In the genomic region with DNA sequence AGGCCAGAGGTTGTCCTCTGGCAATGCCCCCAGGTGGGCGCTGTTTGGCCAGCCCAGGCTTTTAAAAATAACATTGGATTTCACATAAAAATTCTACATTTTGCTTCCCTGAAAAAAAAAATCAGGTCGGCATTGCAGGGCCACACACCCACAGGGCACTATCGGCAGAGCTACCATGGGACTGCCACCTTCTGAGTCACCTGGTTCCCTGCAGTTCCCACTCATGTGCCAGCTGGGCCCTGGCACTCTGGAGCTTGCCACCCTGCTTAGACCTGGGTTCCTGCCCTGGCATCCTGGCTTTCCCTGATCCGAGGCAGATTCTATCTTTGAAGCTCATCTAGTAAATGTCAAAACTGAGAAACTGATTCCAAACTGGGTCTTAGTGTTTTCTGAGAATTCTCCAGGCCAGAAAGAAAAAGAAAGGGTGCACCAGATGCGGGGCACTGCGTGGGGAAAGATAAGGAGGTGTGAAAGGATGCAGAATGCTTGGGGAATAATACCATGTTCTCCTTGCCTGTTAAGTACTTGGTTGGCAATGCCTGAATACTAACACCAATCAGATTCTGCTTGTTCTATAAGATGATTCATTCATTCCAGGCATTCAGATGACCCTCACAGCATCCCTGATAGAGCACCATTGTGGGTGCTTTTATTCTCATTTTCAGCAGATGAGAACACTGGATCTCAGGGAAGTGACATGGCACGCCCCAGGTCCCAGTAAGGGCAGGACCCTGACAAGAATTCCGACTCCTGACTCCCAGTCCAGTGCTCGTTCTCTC, we compare ENCODE assay signal across 12 cellular contexts. TPM values are rescaled to one million over a fixed set of nuclear protein-coding genes. Genes with fewer than 3 reads are reported as not detected.
DNase-seq lines count a peak whose midpoint lies in the region; ATAC-seq and TF ChIP-seq lines count a peak whose summit lies in the region.
"Had no signal": no experiment of that assay in that cellular context is flagged by ENCODE, and none has a peak within 500 bp of the region (broad histone marks: within the 10 kb centered on the region; RNA-seq: fewer than 3 reads in every experiment).

No MANE protein-coding gene starts in this region.

- peak; percentile 58 for ATAC-seq in Right ventricle myocardium inferior
- ATAC-seq in right cardiac atrium = peak in 1 of 2 donors; percentile 30
- no peak for ATAC-seq in HG02840 (IDR thresholded peaks at IDR 0.05; ENCODE audit: low FRiP score, unreplicated experiment)

- H3K36me3 ChIP-seq in vagina = no peaks in the 10 kb centered on the region

- no peak overlapping the region for H3K4me3 ChIP-seq in right cardiac atrium (ENCODE audit: low read length)
- no peak overlapping the region for H3K4me3 ChIP-seq in vagina

- H3K4me1 ChIP-seq in right cardiac atrium (ENCODE audit: control insufficient read depth, insufficient read depth, low read length) (peaks cover 9% of the 10 kb centered on the region), vagina (peaks cover 67% of the 10 kb centered on the region)

- no peak for TF ChIP-seq CTCF in vagina (IDR thresholded peaks at IDR 0.05)

- DNase-seq in Right ventricle myocardium inferior (ENCODE audit: missing footprints) (peak; percentile 52), cardiac septum (ENCODE audit: low spot score) (no peak), caudate nucleus (lab: John Stamatoyannopoulos, UW) (peak in 1 of 61 donors; percentile 52), right cardiac atrium (peak in 1 of 3 donors; percentile 37), vagina (ENCODE audit: extremely low spot score in 2 of 2) (no peak), NCI-H510A (lab: John Stamatoyannopoulos, UW) (no peak), RPMI8226 (no peak)
- DNase-seq: 8988T; activated CD8-positive, alpha-beta memory T cell treated with anti-CD3 and anti-CD28 coated beads, Interleukin-2, amount 50 U/mL, for 48 hours; NCI-H1105 treated with DMSO at 0.1 percent for 48 hours had no signal

- H3K27ac ChIP-seq in caudate nucleus (ENCODE audit: low read depth, low read length) (peak overlapping the region; percentile 26), right cardiac atrium (ENCODE audit: low read length) (peak overlapping the region; percentile 20), vagina (peak overlapping the region; percentile 34)
- H3K27ac ChIP-seq: HL-60 had no signal

- WGBS in right cardiac atrium = 70% methylated on average over 9 of the region's 9 CpGs

- no peaks in the 10 kb centered on the region for H3K27me3 ChIP-seq in right cardiac atrium (ENCODE audit: control insufficient read depth, insufficient read depth)
- H3K27me3 ChIP-seq in vagina = no peaks in the 10 kb centered on the region

- TF ChIP-seq POLR2A in vagina (IDR thresholded peaks at IDR 0.05) = no peak

- H3K9me3 ChIP-seq in right cardiac atrium (ENCODE audit: control insufficient read depth, low read length) (no peaks in the 10 kb centered on the region), vagina (no peaks in the 10 kb centered on the region)

- intact Hi-C loops in Right ventricle myocardium inferior (cut with DNase I) (loop anchor here (5.0 kb wide), 1 partner anchor 36 kb away; no protein-coding TSS in a partner anchor), cardiac septum (cut with DNase I) (no loop called here), right cardiac atrium (cut with DNase I) (loop anchor here in 1 of 4 donors (10.0 kb wide), 1 partner anchor 62 kb away; no protein-coding TSS in a partner anchor), vagina (cut with DNase I) (no loop called here)

RNA-seq across cellular contexts. Expression of gene RAI1, which starts 51.8 kb away (rescaled TPM):
- total RNA-seq in Right ventricle myocardium inferior (31.9 TPM), cardiac septum (28.8 TPM), right cardiac atrium (10 to 100 TPM; 18.2 to 26.8 (median 23.4) TPM), vagina (29.2 TPM)
- 18.8 TPM for polyA plus RNA-seq in right cardiac atrium
